Comparison of ENCODE assay signal across 8 cellular contexts in the genomic region with DNA sequence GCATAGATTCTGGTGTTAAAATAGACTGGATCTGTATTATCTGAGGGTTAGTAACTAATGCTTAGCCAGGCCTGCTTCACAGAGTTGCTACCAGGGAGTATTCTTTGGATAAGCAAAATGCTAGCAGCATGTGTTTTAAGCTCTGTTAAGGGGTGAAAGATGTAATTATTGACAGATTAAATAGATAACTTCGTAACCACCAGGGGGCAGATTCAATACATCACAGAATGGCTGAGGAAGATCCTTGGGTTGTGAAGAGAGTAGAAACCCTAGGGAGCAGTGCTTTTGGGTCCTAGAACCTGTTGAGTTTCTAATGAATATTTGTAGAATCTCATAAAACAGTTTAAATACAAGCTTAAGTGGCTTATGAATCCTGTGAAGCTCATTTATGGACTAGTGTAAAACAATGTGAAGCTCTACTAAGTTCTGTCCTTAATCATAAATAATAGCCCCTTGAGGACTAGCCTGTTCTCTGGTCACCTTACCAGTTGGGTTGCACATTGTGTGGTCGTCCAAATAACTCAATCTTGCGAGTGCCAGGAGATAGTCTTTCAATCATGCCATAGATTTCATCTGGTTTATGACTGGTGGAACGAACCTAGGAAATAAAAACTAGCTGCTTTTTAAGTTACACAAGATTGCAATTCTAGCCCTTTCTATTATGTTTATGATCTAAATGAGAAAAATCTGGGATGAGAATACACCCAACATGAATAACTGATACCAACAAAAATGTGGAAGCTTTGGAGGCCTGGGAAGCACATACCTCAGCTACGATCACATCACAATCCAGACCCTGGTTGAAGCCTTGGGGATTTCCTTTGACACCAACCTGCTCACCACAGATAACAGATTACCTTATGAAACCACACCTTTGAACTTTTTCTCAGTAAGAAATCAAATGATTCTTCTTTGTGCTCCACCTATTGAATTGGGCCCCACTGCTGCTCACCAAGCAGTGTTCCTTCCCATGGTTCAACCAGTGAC. TPM values are rescaled to one million over a fixed set of nuclear protein-coding genes. Genes with fewer than 3 reads are reported as not detected.
DNase-seq lines count a peak whose midpoint lies in the region; TF ChIP-seq lines count a peak whose summit lies in the region.

No MANE protein-coding gene starts in this region.

- no peak for TF ChIP-seq EP300 in suprapubic skin (IDR thresholded peaks at IDR 0.05)
- no peak for TF ChIP-seq EP300 in stomach (IDR thresholded peaks at IDR 0.05)

- H3K27ac ChIP-seq in HL-60 (replicated peaks) (no peak overlapping the region), suprapubic skin (no peak overlapping the region), stomach (no peak overlapping the region)

- TF ChIP-seq POLR2A in suprapubic skin (IDR thresholded peaks at IDR 0.05) (no peak), stomach (IDR thresholded peaks at IDR 0.05) (no peak)

- 55% methylated on average over 5 of the region's 5 CpGs for WGBS in suprapubic skin
- 61 to 64% (median 63%) methylated on average over 5 of the region's 5 CpGs for WGBS in stomach, 5 donors

- H3K9me3 ChIP-seq in suprapubic skin (no peaks in the 10 kb centered on the region), stomach (no peaks in the 10 kb centered on the region)

- H3K36me3 ChIP-seq in suprapubic skin = peaks cover 86% of the 10 kb centered on the region
- peaks cover 72 to 100% (median 100%) of the 10 kb centered on the region in 4 donors for H3K36me3 ChIP-seq in stomach

- DNase-seq in activated T-cell treated with anti-CD3 and anti-CD28 coated beads for 4 hours (peak; percentile 28), HL-60 (ENCODE audit: low read depth in 1 of 2, low spot score in 1 of 2) (peak; percentile 37 to 39), NCI-H774 (lab: John Stamatoyannopoulos, UW) (peak; percentile 16), astrocyte of the cerebellum (ENCODE audit: low read depth) (peak; percentile 33), iPS-NIHi11 (ENCODE audit: low spot score) (peak; percentile 51), suprapubic skin (ENCODE audit: low spot score in 2 of 2) (no peak), stomach (no peak)
- no peak for DNase-seq in activated T-cell treated with anti-CD3 and anti-CD28 coated beads, Interleukin-2, amount 50 U/mL, for 48 hours

- H3K27me3 ChIP-seq in HL-60 (ENCODE audit: insufficient read depth, poor library complexity, severe bottlenecking) (no peaks in the 10 kb centered on the region), suprapubic skin (no peaks in the 10 kb centered on the region), stomach (no peaks in the 10 kb centered on the region)

- H3K4me1 ChIP-seq in suprapubic skin (no peaks in the 10 kb centered on the region), stomach (no peaks in the 10 kb centered on the region)

- intact Hi-C loops in stomach (cut with DNase I; ENCODE audit: low total_unique reads) = loop anchor here (10.0 kb wide), 1 partner anchor 56 kb away; no protein-coding TSS in a partner anchor

- no peak overlapping the region for H3K4me3 ChIP-seq in HL-60 (replicated peaks; ENCODE audit: insufficient read depth, low read length)
- no peak overlapping the region for H3K4me3 ChIP-seq in astrocyte of the cerebellum (ENCODE audit: low read depth, low read length)
- no peak overlapping the region for H3K4me3 ChIP-seq in suprapubic skin
- H3K4me3 ChIP-seq in stomach = no peak overlapping the region

- TF ChIP-seq CTCF in HL-60 (IDR thresholded peaks at IDR 0.05; ENCODE audit: insufficient read depth, low read length) (no peak), astrocyte of the cerebellum (IDR thresholded peaks at IDR 0.05; ENCODE audit: low read depth, low read length, missing control alignments) (peak; percentile 50), suprapubic skin (IDR thresholded peaks at IDR 0.05) (peak; percentile 24 to 32), stomach (IDR thresholded peaks at IDR 0.05) (peak in 3 of 7 experiments; percentile 28 to 41 (median 37))

- in situ Hi-C loops in astrocyte of the cerebellum (cut with HindIII; ENCODE audit: low sequenced_read_pairs) = no loop called here

RNA-seq across cellular contexts. Expression of gene METTL3, which starts 12.3 kb away (rescaled TPM):
- total RNA-seq in suprapubic skin (100 to 1,000 TPM in 1 of 4 donors, 10 to 100 TPM in 3; 38.9 to 125 (median 44.8) TPM), stomach (10 to 100 TPM; 18.7 to 84.3 (median 63.8) TPM)
- polyA plus RNA-seq in stomach = 10 to 100 TPM in 2 of 3 donors, 1 to 10 TPM in 1; 8.6 to 44.6 (median 20.7) TPM

RNA-seq across cellular contexts. Expression of gene TOX4, which starts 21.8 kb away (rescaled TPM):
- total RNA-seq in suprapubic skin (10 to 100 TPM; 70.1 to 80.5 (median 77.9) TPM), stomach (100 to 1,000 TPM in 1 of 5 donors, 10 to 100 TPM in 3, 1 to 10 TPM in 1; 8.4 to 102 (median 55.4) TPM)
- 10 to 100 TPM; 17.5 to 29.9 (median 18.7) TPM for polyA plus RNA-seq in stomach

RNA-seq across cellular contexts. Expression of gene RAB2B, which starts 22.1 kb away (rescaled TPM):
- total RNA-seq in suprapubic skin (10 to 100 TPM; 20.2 to 24.9 (median 21.5) TPM), stomach (10 to 100 TPM; 11.3 to 38.6 (median 32.1) TPM)
- 10 to 100 TPM in 1 of 3 donors, 1 to 10 TPM in 2; 6.1 to 14.9 (median 7.0) TPM for polyA plus RNA-seq in stomach

RNA-seq across cellular contexts. Expression of gene SALL2, which starts 27.3 kb away (rescaled TPM):
- total RNA-seq in suprapubic skin (10 to 100 TPM in 1 of 4 donors, 1 to 10 TPM in 3; 3.0 to 15.6 (median 4.4) TPM), stomach (10 to 100 TPM in 1 of 5 donors, 1 to 10 TPM in 2, not detected in 2; 3.3 to 15.2 (median 6.5) TPM)
- polyA plus RNA-seq in stomach = 1 to 10 TPM; 2.5 to 3.1 (median 2.7) TPM

RNA-seq across cellular contexts. Expression of gene CHD8, which starts 42.9 kb away (rescaled TPM):
- total RNA-seq in suprapubic skin (100 to 1,000 TPM in 2 of 4 donors, 10 to 100 TPM in 2; 67.3 to 122 (median 101) TPM), stomach (100 to 1,000 TPM in 1 of 5 donors, 10 to 100 TPM in 4; 28.0 to 117 (median 62.8) TPM)
- 10 to 100 TPM; 13.6 to 25.7 (median 16.0) TPM for polyA plus RNA-seq in stomach

Comparison
In these comparisons a context has a peak if more than half of its experiments do, and no peak if none do; other contexts are left out.
1. DNase-seq: peak in activated T-cell treated with anti-CD3 and anti-CD28 coated beads for 4 hours (single experiment), HL-60 (2 of 2), NCI-H774 (single experiment), astrocyte of the cerebellum (single experiment) and iPS-NIHi11 (single experiment); none in activated T-cell treated with anti-CD3 and anti-CD28 coated beads, Interleukin-2, amount 50 U/mL, for 48 hours (0 of 2), suprapubic skin (0 of 2) and stomach (single experiment).